29 cellular contexts compared by ENCODE assay signal in the genomic region with DNA sequence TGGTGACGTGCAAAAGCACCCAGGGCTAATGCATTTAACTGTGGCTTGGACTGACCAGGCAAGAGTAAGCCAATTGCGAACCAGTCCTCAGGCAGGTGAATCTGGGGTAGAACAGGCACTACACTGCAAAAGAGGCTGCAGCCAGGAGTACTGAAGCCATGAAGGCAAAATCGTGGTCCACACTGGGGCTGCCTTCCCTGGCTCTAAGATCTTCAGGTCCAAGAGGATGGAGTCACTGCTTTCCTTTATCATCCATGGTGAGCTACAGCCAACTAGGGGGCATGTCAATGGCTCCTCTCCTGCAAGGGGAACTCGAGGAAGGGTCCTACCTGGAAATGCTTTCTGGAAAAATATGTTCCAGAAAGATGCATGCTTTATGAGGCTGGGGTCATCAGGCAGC.
"Had no signal": no experiment of that assay in that cellular context is flagged by ENCODE, and none has a peak within 500 bp of the region (broad histone marks: within the 10 kb centered on the region; RNA-seq: fewer than 3 reads in every experiment).

No MANE protein-coding gene starts in this region.

- H3K9ac ChIP-seq: parathyroid adenoma had no signal

- H3K9me3 Mint-ChIP-seq: natural killer cell treated with Interleukin-12 subunit alpha and Interleukin-12 subunit beta and Interleukin-15 and Interleukin-18, amount 100 ng/mL, for 72 hours; nephron progenitor cell; neural crest cell; stimulated activated effector memory CD8-positive, alpha-beta T cell treated with anti-CD3 and anti-CD28 coated beads, Interleukin-12 subunit alpha, Interleukin-12 subunit beta, amount 100 ng/mL, for 72 hours; stimulated activated naive B cell treated with anti-CD40 and anti-IgM and Interleukin-4, amounts not matched to agents 10 μg/mL and 1 μg/mL and 100 μg/mL, for 72 hours had no signal

- H3K36me3 Mint-ChIP-seq: naive thymus-derived CD8-positive, alpha-beta T cell; natural killer cell treated with Interleukin-12 subunit alpha and Interleukin-12 subunit beta and Interleukin-15 and Interleukin-18, amount 100 ng/mL, for 72 hours; stimulated activated effector memory CD8-positive, alpha-beta T cell treated with anti-CD3 and anti-CD28 coated beads, Interleukin-12 subunit alpha, Interleukin-12 subunit beta, amount 100 ng/mL, for 72 hours; stimulated activated naive B cell treated with anti-CD40 and anti-IgM and Interleukin-4, amounts not matched to agents 10 μg/mL and 1 μg/mL and 100 μg/mL, for 72 hours had no signal

- H2AFZ ChIP-seq: parathyroid adenoma had no signal

- H3K9me3 ChIP-seq: neutrophil, ovary, psoas muscle, right lobe of liver, sigmoid colon, stomach, thoracic aorta, thyroid gland, upper lobe of left lung had no signal

- H3K27ac Mint-ChIP-seq: naive thymus-derived CD8-positive, alpha-beta T cell; natural killer cell treated with Interleukin-12 subunit alpha and Interleukin-12 subunit beta and Interleukin-15 and Interleukin-18, amount 100 ng/mL, for 72 hours; progenitor cell of endocrine pancreas; stimulated activated effector memory CD8-positive, alpha-beta T cell treated with anti-CD3 and anti-CD28 coated beads, Interleukin-12 subunit alpha, Interleukin-12 subunit beta, amount 100 ng/mL, for 72 hours; stimulated activated naive B cell treated with anti-CD40 and anti-IgM and Interleukin-4, amounts not matched to agents 10 μg/mL and 1 μg/mL and 100 μg/mL, for 72 hours; stimulated activated naive CD8-positive, alpha-beta T cell treated with anti-CD3 and anti-CD28 coated beads, Interleukin-15, Interleukin-2, amounts not matched to agents 100 ng/mL and 50 ng/mL, for 24 hours had no signal

- H3K27ac ChIP-seq: neutrophil, ovary, parathyroid adenoma, psoas muscle, right lobe of liver, sigmoid colon, stomach, thoracic aorta, thyroid gland, tibial nerve, upper lobe of left lung had no signal

- H3K4me3 ChIP-seq: ovary, psoas muscle, right lobe of liver, sigmoid colon, stomach, thoracic aorta, thyroid gland, tibial nerve, upper lobe of left lung had no signal

- H3K4me3 Mint-ChIP-seq: naive thymus-derived CD8-positive, alpha-beta T cell; natural killer cell treated with Interleukin-12 subunit alpha and Interleukin-12 subunit beta and Interleukin-15 and Interleukin-18, amount 100 ng/mL, for 72 hours; nephron progenitor cell; neural crest cell; stimulated activated effector memory CD8-positive, alpha-beta T cell treated with anti-CD3 and anti-CD28 coated beads, Interleukin-12 subunit alpha, Interleukin-12 subunit beta, amount 100 ng/mL, for 72 hours; stimulated activated naive B cell treated with anti-CD40 and anti-IgM and Interleukin-4, amounts not matched to agents 10 μg/mL and 1 μg/mL and 100 μg/mL, for 72 hours; stimulated activated naive CD8-positive, alpha-beta T cell treated with anti-CD3 and anti-CD28 coated beads, Interleukin-15, Interleukin-2, amounts not matched to agents 100 ng/mL and 50 ng/mL, for 24 hours had no signal

- ATAC-seq: naive thymus-derived CD8-positive, alpha-beta T cell; natural killer cell treated with Interleukin-12 subunit alpha and Interleukin-12 subunit beta and Interleukin-15 and Interleukin-18, amount 100 ng/mL, for 72 hours; psoas muscle; right cardiac atrium; right lobe of liver; stimulated activated effector memory CD8-positive, alpha-beta T cell treated with anti-CD3 and anti-CD28 coated beads, Interleukin-12 subunit alpha, Interleukin-12 subunit beta, amount 100 ng/mL, for 72 hours; stimulated activated naive B cell treated with anti-CD40 and anti-IgM and Interleukin-4, amounts not matched to agents 10 μg/mL and 1 μg/mL and 100 μg/mL, for 72 hours had no signal

- H3K4me1 ChIP-seq: parathyroid adenoma, psoas muscle, right lobe of liver, sigmoid colon, stomach, thyroid gland, tibial nerve, upper lobe of left lung had no signal

- H3K36me3 ChIP-seq: neutrophil, ovary, right lobe of liver, sigmoid colon, stomach, thoracic aorta, thyroid gland, tibial nerve, upper lobe of left lung had no signal

- DNase-seq: naive thymus-derived CD8-positive, alpha-beta T cell; nephron progenitor cell; nucleus accumbens; ovary; posterior cingulate gyrus; psoas muscle; right cardiac atrium; right lobe of liver; sigmoid colon; small intestine; stimulated activated CD4-positive, alpha-beta T cell treated with anti-CD3 and anti-CD28 coated beads, Interleukin-15, amount 100 ng/mL, for 24 hours; stimulated activated CD4-positive, alpha-beta T cell treated with anti-CD3 and anti-CD28 coated beads, Interleukin-2, amount 100 ng/mL, for 24 hours; stimulated activated CD4-positive, alpha-beta T cell treated with anti-CD3 and anti-CD28 coated beads, Interleukin-2, amount 100 ng/mL, for 48 hours; stimulated activated CD4-positive, alpha-beta T cell treated with anti-CD3 and anti-CD28 coated beads, Interleukin-4, amount 100 ng/mL, for 24 hours; stimulated activated naive B cell treated with anti-CD40 and anti-IgM and Interleukin-4, amounts not matched to agents 10 μg/mL and 1 μg/mL and 100 μg/mL, for 72 hours; stimulated activated naive CD4-positive, alpha-beta T cell treated with Interleukin-2 at 50 U/mL for 16 hours; stomach; thyroid gland; trophoblast cell; upper lobe of left lung had no signal

- H3K4me1 Mint-ChIP-seq: naive thymus-derived CD8-positive, alpha-beta T cell; nephron progenitor cell; neural crest cell; stimulated activated effector memory CD8-positive, alpha-beta T cell treated with anti-CD3 and anti-CD28 coated beads, Interleukin-12 subunit alpha, Interleukin-12 subunit beta, amount 100 ng/mL, for 72 hours; stimulated activated naive B cell treated with anti-CD40 and anti-IgM and Interleukin-4, amounts not matched to agents 10 μg/mL and 1 μg/mL and 100 μg/mL, for 72 hours had no signal

- H3K27me3 ChIP-seq: neutrophil, ovary, right lobe of liver, sigmoid colon, thyroid gland, tibial nerve, upper lobe of left lung had no signal
